29 cellular contexts compared by ENCODE assay signal in genomic region chr9:108108802-108109448, GRCh38.
A peak's percentile ranks its signal among the peaks of the same experiment; 100 is the strongest.
DNase-seq lines count a peak whose midpoint lies in the region; ATAC-seq and TF ChIP-seq lines count a peak whose summit lies in the region.
"Had no signal": no experiment of that assay in that cellular context is flagged by ENCODE, and none has a peak within 500 bp of the region (broad histone marks: within the 10 kb centered on the region; RNA-seq: fewer than 3 reads in every experiment).

No MANE protein-coding gene starts in this region.

- H3K9me3 ChIP-seq in right lobe of liver (no peaks in the 10 kb centered on the region), Caco-2 (no peaks in the 10 kb centered on the region), spleen (no peaks in the 10 kb centered on the region)
- H3K9me3 ChIP-seq: SJSA1, stomach, tibial artery had no signal

- H3K27me3 ChIP-seq in right lobe of liver, result no peaks in the 10 kb centered on the region
- H3K27me3 ChIP-seq in Caco-2 (replicated peaks; ENCODE audit: control insufficient read depth, insufficient read depth, low read length), result no peaks in the 10 kb centered on the region
- no peaks in the 10 kb centered on the region for H3K27me3 ChIP-seq in spleen (replicated peaks in 1 of 7)
- H3K27me3 ChIP-seq: SJSA1, stomach, tibial artery had no signal

- no peaks in the 10 kb centered on the region for H3K9me3 Mint-ChIP-seq in Caco-2 (ENCODE audit: unreplicated experiment)
- H3K9me3 Mint-ChIP-seq: activated CD8-positive, alpha-beta T cell treated with anti-CD3 and anti-CD28 coated beads for 36 hours; mesothelial cell of epicardium had no signal

- H3K36me3 Mint-ChIP-seq in Caco-2 (ENCODE audit: insufficient read depth, unreplicated experiment), result no peaks in the 10 kb centered on the region
- H3K36me3 Mint-ChIP-seq: activated naive CD8-positive, alpha-beta T cell treated with anti-CD3 and anti-CD28 coated beads, Interleukin-2, amount 10 ng/mL, durations not matched to agents 7 days and 5 days; CD8-positive, alpha-beta T cell; mesothelial cell of epicardium; natural killer cell had no signal

- DNase-seq in EH (ENCODE audit: low read depth) (peak; percentile 47), OCI-M1 (lab: John Stamatoyannopoulos, UW) (peak; percentile 72), fibroblast of mammary gland (ENCODE audit: low read depth) (peak; percentile 56), right lobe of liver (no peak), SK-N-DZ (ENCODE audit: low spot score) (no peak), Caco-2 (no peak), spleen (no peak)
- DNase-seq: activated CD8-positive, alpha-beta T cell treated with anti-CD3 and anti-CD28 coated beads for 36 hours; activated effector memory CD4-positive, alpha-beta T cell treated with Interleukin-2 at 50 U/mL for 16 hours; activated naive CD8-positive, alpha-beta T cell treated with anti-CD3 and anti-CD28 coated beads, Interleukin-2, amount 10 ng/mL, durations not matched to agents 7 days and 5 days; activated T-cell treated with anti-CD3 and anti-CD28 coated beads for 4 hours; CD8-positive, alpha-beta T cell; DMS153; GDM1; glutamatergic neuron; left cardiac atrium; natural killer cell; NCI-H1694; NCI-H524 treated with DMSO at 0.1 percent for 48 hours; retina; stimulated activated CD4-positive, alpha-beta T cell treated with anti-CD3 and anti-CD28 coated beads, Interleukin-15, amount 100 ng/mL, for 24 hours; stomach; T-helper 1 cell; tibial artery had no signal

- intact Hi-C loops in right lobe of liver (cut with DNase I), result no loop called here
- intact Hi-C loops in Caco-2 (cut with micrococcal nuclease; ENCODE audit: unreplicated experiment), result no loop called here
- intact Hi-C loops in spleen (cut with DNase I; ENCODE audit: low total_unique reads), result no loop called here

- ATAC-seq in right lobe of liver (peak; percentile 39 to 93 (median 78)), GM19035 (IDR thresholded peaks at IDR 0.05; ENCODE audit: unreplicated experiment) (no peak)
- ATAC-seq: activated CD4-positive, CD25-positive, alpha-beta regulatory T cell treated with anti-CD3 and anti-CD28 coated beads, Interleukin-2, amount 50 U/mL, for 24 hours; activated CD8-positive, alpha-beta T cell treated with anti-CD3 and anti-CD28 coated beads for 36 hours; CD8-positive, alpha-beta T cell; left cardiac atrium; natural killer cell had no signal

- CTCF ChIA-PET in Caco-2 (lab: Charles Lee), result no interaction called here

- H3K4me1 ChIP-seq in right lobe of liver (peaks cover 0 to 16% (median 0%) of the 10 kb centered on the region in 4 donors), Caco-2 (peaks cover 11% of the 10 kb centered on the region; the same call in 1 of the 2 replicates), spleen (no peaks in the 10 kb centered on the region)
- H3K4me1 ChIP-seq: SJSA1, stomach, tibial artery had no signal

- TF ChIP-seq CTCF in fibroblast of mammary gland (conservative IDR thresholded peaks at IDR 0.05; ENCODE audit: control insufficient read depth, insufficient read depth, low read depth, low read length) (no peak), right lobe of liver (IDR thresholded peaks at IDR 0.05) (no peak), Caco-2 (IDR thresholded peaks at IDR 0.05; ENCODE audit: insufficient read depth in 1 of 2, low read depth in 1 of 2, low read length in 1 of 2, severe bottlenecking in 1 of 2, unreplicated experiment in 1 of 2) (no peak), spleen (IDR thresholded peaks at IDR 0.05 in 8 of 11, conservative IDR thresholded peaks at IDR 0.05 in 3 of 11) (no peak)

- no peaks in the 10 kb centered on the region for H3K27me3 Mint-ChIP-seq in Caco-2 (ENCODE audit: insufficient read depth, unreplicated experiment)
- H3K27me3 Mint-ChIP-seq: activated CD8-positive, alpha-beta T cell treated with anti-CD3 and anti-CD28 coated beads for 36 hours; activated naive CD8-positive, alpha-beta T cell treated with anti-CD3 and anti-CD28 coated beads, Interleukin-2, amount 10 ng/mL, durations not matched to agents 7 days and 5 days had no signal

- H3K27ac ChIP-seq in right lobe of liver (no peak overlapping the region), spleen (no peak overlapping the region)
- H3K27ac ChIP-seq: epithelial cell of prostate, SJSA1, stomach, tibial artery had no signal

- POLR2A ChIA-PET in Caco-2 (lab: Charles Lee), result no interaction called here

- H3K36me3 ChIP-seq in right lobe of liver, result no peaks in the 10 kb centered on the region
- H3K36me3 ChIP-seq in Caco-2 (ENCODE audit: control insufficient read depth, insufficient read depth, low read length), result no peaks in the 10 kb centered on the region
- no peaks in the 10 kb centered on the region for H3K36me3 ChIP-seq in spleen
- H3K36me3 ChIP-seq: SJSA1, stomach, tibial artery had no signal

- H3K4me3 ChIP-seq in fibroblast of mammary gland (ENCODE audit: control insufficient read depth, low read depth, low read length) (no peak overlapping the region), right lobe of liver (no peak overlapping the region), Caco-2 (ENCODE audit: low read depth, low read length) (no peak overlapping the region), spleen (no peak overlapping the region)
- H3K4me3 ChIP-seq: SJSA1, stomach, tibial artery had no signal

- BruUV-seq in Caco-2 (replicated peaks; lab: Mats Ljungman, UMichigan), result no TSS peak

- 20% methylated on average over 2 of the region's 2 CpGs for WGBS in right lobe of liver (ENCODE audit: insufficient coverage, low coverage, low lambda C conversion rate, missing lambda C conversion rate)
- 60 to 83% (median 80%) methylated on average over 2 of the region's 2 CpGs for WGBS in spleen, 5 donors

- no peak overlapping the region for H3K4me3 Mint-ChIP-seq in Caco-2 (ENCODE audit: unreplicated experiment)
- H3K4me3 Mint-ChIP-seq: activated CD8-positive, alpha-beta T cell treated with anti-CD3 and anti-CD28 coated beads for 36 hours; activated naive CD8-positive, alpha-beta T cell treated with anti-CD3 and anti-CD28 coated beads, Interleukin-2, amount 10 ng/mL, durations not matched to agents 7 days and 5 days; CD8-positive, alpha-beta T cell; mesothelial cell of epicardium; natural killer cell had no signal

- H3K27ac Mint-ChIP-seq in Caco-2 (ENCODE audit: unreplicated experiment), result no peak overlapping the region
- H3K27ac Mint-ChIP-seq: activated CD8-positive, alpha-beta T cell treated with anti-CD3 and anti-CD28 coated beads for 36 hours; activated naive CD8-positive, alpha-beta T cell treated with anti-CD3 and anti-CD28 coated beads, Interleukin-2, amount 10 ng/mL, durations not matched to agents 7 days and 5 days; CD8-positive, alpha-beta T cell; mesothelial cell of epicardium; natural killer cell had no signal

- H3K4me1 Mint-ChIP-seq in Caco-2 (ENCODE audit: low read depth, unreplicated experiment), result peaks cover 10% of the 10 kb centered on the region
- H3K4me1 Mint-ChIP-seq: activated naive CD8-positive, alpha-beta T cell treated with anti-CD3 and anti-CD28 coated beads, Interleukin-2, amount 10 ng/mL, durations not matched to agents 7 days and 5 days; natural killer cell had no signal

- TF ChIP-seq POLR2A in right lobe of liver (IDR thresholded peaks at IDR 0.05) (no peak), spleen (IDR thresholded peaks at IDR 0.05) (no peak)

Comparison
In these comparisons a context has a peak if more than half of its experiments do, and no peak if none do; other contexts are left out.
1. DNase-seq: peak in EH (single experiment), OCI-M1 (single experiment) and fibroblast of mammary gland (single experiment); none in right lobe of liver (0 of 3), SK-N-DZ (single experiment), Caco-2 (0 of 2) and spleen (single experiment).